1 cellular context compared by ENCODE assay signal in the genomic region with DNA sequence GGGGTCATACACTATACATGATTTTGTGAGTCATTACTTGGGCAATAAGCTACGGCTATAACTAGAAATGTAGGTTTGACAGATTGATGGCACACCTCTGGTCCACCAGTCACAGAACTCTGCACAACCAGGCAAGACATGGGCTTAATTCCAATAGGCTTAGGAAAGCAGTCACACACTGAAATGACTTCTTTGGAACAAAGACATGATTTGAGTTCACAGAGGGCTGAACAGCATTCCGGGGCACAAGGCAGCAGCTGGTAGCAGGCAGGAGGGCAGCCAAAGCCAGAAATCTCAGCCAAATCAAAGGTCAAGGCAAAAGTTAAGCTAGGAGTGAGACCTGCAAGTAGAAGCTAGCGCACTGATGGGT.
TF ChIP-seq lines count a peak whose summit lies in the region.

No MANE protein-coding gene starts in this region.

TF ChIP-seq in K562, 482 proteins besides CTCF, POLR2A, EP300 and RAD21:
- TF ChIP-seq, protein P1, sequence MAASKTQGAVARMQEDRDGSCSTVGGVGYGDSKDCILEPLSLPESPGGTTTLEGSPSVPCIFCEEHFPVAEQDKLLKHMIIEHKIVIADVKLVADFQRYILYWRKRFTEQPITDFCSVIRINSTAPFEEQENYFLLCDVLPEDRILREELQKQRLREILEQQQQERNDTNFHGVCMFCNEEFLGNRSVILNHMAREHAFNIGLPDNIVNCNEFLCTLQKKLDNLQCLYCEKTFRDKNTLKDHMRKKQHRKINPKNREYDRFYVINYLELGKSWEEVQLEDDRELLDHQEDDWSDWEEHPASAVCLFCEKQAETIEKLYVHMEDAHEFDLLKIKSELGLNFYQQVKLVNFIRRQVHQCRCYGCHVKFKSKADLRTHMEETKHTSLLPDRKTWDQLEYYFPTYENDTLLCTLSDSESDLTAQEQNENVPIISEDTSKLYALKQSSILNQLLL (CRISPR knock-in tag; IDR thresholded peaks at IDR 0.05; ENCODE audit: borderline replicate concordance), result no peak
- no peak for TF ChIP-seq POLR2B (IDR thresholded peaks at IDR 0.05; ENCODE audit: low read depth, partially characterized antibody)
- TF ChIP-seq CEBPG (CRISPR knock-in tag; IDR thresholded peaks at IDR 0.05), result no peak
- peak in 1 of 2 experiments; percentile 77; a peak in 1 of 4 replicates for TF ChIP-seq CEBPG (tag; conservative IDR thresholded peaks at IDR 0.05 in 1 of 2, IDR thresholded peaks at IDR 0.05 in 1 of 2)
- TF ChIP-seq GTF2F1 (IDR thresholded peaks at IDR 0.05; ENCODE audit: low read depth, low read length), result no peak
- no peak for TF ChIP-seq BACH1 (tag; IDR thresholded peaks at IDR 0.05)
- TF ChIP-seq, protein P2, sequence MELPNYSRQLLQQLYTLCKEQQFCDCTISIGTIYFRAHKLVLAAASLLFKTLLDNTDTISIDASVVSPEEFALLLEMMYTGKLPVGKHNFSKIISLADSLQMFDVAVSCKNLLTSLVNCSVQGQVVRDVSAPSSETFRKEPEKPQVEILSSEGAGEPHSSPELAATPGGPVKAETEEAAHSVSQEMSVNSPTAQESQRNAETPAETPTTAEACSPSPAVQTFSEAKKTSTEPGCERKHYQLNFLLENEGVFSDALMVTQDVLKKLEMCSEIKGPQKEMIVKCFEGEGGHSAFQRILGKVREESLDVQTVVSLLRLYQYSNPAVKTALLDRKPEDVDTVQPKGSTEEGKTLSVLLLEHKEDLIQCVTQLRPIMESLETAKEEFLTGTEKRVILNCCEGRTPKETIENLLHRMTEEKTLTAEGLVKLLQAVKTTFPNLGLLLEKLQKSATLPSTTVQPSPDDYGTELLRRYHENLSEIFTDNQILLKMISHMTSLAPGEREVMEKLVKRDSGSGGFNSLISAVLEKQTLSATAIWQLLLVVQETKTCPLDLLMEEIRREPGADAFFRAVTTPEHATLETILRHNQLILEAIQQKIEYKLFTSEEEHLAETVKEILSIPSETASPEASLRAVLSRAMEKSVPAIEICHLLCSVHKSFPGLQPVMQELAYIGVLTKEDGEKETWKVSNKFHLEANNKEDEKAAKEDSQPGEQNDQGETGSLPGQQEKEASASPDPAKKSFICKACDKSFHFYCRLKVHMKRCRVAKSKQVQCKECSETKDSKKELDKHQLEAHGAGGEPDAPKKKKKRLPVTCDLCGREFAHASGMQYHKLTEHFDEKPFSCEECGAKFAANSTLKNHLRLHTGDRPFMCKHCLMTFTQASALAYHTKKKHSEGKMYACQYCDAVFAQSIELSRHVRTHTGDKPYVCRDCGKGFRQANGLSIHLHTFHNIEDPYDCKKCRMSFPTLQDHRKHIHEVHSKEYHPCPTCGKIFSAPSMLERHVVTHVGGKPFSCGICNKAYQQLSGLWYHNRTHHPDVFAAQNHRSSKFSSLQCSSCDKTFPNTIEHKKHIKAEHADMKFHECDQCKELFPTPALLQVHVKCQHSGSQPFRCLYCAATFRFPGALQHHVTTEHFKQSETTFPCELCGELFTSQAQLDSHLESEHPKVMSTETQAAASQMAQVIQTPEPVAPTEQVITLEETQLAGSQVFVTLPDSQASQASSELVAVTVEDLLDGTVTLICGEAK (IDR thresholded peaks at IDR 0.05), result no peak
- TF ChIP-seq, protein P2 (CRISPR knock-in tag; IDR thresholded peaks at IDR 0.05), result no peak
- TF ChIP-seq MAFF (IDR thresholded peaks at IDR 0.05; ENCODE audit: low read length), result no peak
- no peak for TF ChIP-seq ZBTB49 (CRISPR knock-in tag; IDR thresholded peaks at IDR 0.05; ENCODE audit: borderline replicate concordance)
- no peak for TF ChIP-seq MCM2 (IDR thresholded peaks at IDR 0.05; ENCODE audit: low read depth)
- no peak for TF ChIP-seq ZNF707 (CRISPR knock-in tag; conservative IDR thresholded peaks at IDR 0.05)
- TF ChIP-seq ZNF133 (CRISPR knock-in tag; IDR thresholded peaks at IDR 0.05), result no peak
- TF ChIP-seq MEIS2 (IDR thresholded peaks at IDR 0.05; ENCODE audit: partially characterized antibody), result peak; percentile 53
- TF ChIP-seq, protein P3, sequence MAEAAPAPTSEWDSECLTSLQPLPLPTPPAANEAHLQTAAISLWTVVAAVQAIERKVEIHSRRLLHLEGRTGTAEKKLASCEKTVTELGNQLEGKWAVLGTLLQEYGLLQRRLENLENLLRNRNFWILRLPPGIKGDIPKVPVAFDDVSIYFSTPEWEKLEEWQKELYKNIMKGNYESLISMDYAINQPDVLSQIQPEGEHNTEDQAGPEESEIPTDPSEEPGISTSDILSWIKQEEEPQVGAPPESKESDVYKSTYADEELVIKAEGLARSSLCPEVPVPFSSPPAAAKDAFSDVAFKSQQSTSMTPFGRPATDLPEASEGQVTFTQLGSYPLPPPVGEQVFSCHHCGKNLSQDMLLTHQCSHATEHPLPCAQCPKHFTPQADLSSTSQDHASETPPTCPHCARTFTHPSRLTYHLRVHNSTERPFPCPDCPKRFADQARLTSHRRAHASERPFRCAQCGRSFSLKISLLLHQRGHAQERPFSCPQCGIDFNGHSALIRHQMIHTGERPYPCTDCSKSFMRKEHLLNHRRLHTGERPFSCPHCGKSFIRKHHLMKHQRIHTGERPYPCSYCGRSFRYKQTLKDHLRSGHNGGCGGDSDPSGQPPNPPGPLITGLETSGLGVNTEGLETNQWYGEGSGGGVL (CRISPR knock-in tag; IDR thresholded peaks at IDR 0.05), result no peak
- TF ChIP-seq SRSF1 (IDR thresholded peaks at IDR 0.05; ENCODE audit: low read depth, low read length), result no peak
- TF ChIP-seq TAF1 (IDR thresholded peaks at IDR 0.05; ENCODE audit: control insufficient read depth, extremely low read depth, insufficient read depth, low read length, severe bottlenecking), result no peak
- TF ChIP-seq HMBOX1 (IDR thresholded peaks at IDR 0.05), result peak; percentile 35; the same call in 1 of the 2 replicates
- no peak for TF ChIP-seq RBM14 (IDR thresholded peaks at IDR 0.05; ENCODE audit: borderline replicate concordance, insufficient read depth, low read depth, low read length)
- no peak for TF ChIP-seq NFIX (CRISPR knock-in tag; IDR thresholded peaks at IDR 0.05; ENCODE audit: low read depth)
- TF ChIP-seq TAF15 (IDR thresholded peaks at IDR 0.05; ENCODE audit: low read depth, low read length), result no peak
- TF ChIP-seq, protein P4, sequence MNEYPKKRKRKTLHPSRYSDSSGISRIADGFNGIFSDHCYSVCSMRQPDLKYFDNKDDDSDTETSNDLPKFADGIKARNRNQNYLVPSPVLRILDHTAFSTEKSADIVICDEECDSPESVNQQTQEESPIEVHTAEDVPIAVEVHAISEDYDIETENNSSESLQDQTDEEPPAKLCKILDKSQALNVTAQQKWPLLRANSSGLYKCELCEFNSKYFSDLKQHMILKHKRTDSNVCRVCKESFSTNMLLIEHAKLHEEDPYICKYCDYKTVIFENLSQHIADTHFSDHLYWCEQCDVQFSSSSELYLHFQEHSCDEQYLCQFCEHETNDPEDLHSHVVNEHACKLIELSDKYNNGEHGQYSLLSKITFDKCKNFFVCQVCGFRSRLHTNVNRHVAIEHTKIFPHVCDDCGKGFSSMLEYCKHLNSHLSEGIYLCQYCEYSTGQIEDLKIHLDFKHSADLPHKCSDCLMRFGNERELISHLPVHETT (CRISPR knock-in tag; conservative IDR thresholded peaks at IDR 0.05 in 1 of 2, IDR thresholded peaks at IDR 0.05 in 1 of 2), result no peak
- TF ChIP-seq PYGO2 (tag; IDR thresholded peaks at IDR 0.05), result no peak
- no peak for TF ChIP-seq CREB3 (tag; conservative IDR thresholded peaks at IDR 0.05; ENCODE audit: low read depth)
TF ChIP-seq in K562: peak in this region for 3.
